ENCODE assay signal across 9 cellular contexts in genomic region chr10:5904227-5904626, GRCh38. TPM values are rescaled to one million over a fixed set of nuclear protein-coding genes. Genes with fewer than 3 reads are reported as not detected.
DNase-seq lines count a peak whose midpoint lies in the region; ATAC-seq and TF ChIP-seq lines count a peak whose summit lies in the region.
"Had no signal": no experiment of that assay in that cellular context is flagged by ENCODE, and none has a peak within 500 bp of the region (broad histone marks: within the 10 kb centered on the region; RNA-seq: fewer than 3 reads in every experiment).

No MANE protein-coding gene starts in this region.

- H3K27me3 Mint-ChIP-seq in activated T-helper 17 cell treated with anti-CD3 and anti-CD28 coated beads, Interleukin-2, amount 50 U/mL, for 72 hours: no peaks in the 10 kb centered on the region
- H3K27me3 Mint-ChIP-seq in neural progenitor cell (ENCODE audit: insufficient read depth, low read depth): peaks cover 2% of the 10 kb centered on the region

- ATAC-seq in GM18499 (IDR thresholded peaks at IDR 0.05; ENCODE audit: insufficient read depth, unreplicated experiment): peak; percentile 90
- ATAC-seq in GM19452 (IDR thresholded peaks at IDR 0.05; ENCODE audit: unreplicated experiment): peak; percentile 99
- ATAC-seq in HG03060 (IDR thresholded peaks at IDR 0.05; ENCODE audit: low read depth, unreplicated experiment): peak; percentile 85
- ATAC-seq in activated T-helper 17 cell treated with anti-CD3 and anti-CD28 coated beads, Interleukin-2, amount 50 U/mL, for 72 hours (replicated peaks): peak; percentile 98
- no peak for ATAC-seq in foreskin keratinocyte

- H3K4me2 ChIP-seq in neural progenitor cell: no peak overlapping the region

- H3K4me1 Mint-ChIP-seq in activated T-helper 17 cell treated with anti-CD3 and anti-CD28 coated beads, Interleukin-2, amount 50 U/mL, for 72 hours: peaks cover 11% of the 10 kb centered on the region
- no peaks in the 10 kb centered on the region for H3K4me1 Mint-ChIP-seq in neural progenitor cell

- H3K79me2 ChIP-seq in neural progenitor cell (ENCODE audit: low read depth): peaks cover 69% of the 10 kb centered on the region

- H3K9ac ChIP-seq in neural progenitor cell: no peak overlapping the region
- H3K9ac ChIP-seq: parathyroid adenoma had no signal

- H3K9me3 ChIP-seq in neural progenitor cell (ENCODE audit: low read depth): no peaks in the 10 kb centered on the region

- peak overlapping the region; percentile 70 for H3K27ac Mint-ChIP-seq in activated T-helper 17 cell treated with anti-CD3 and anti-CD28 coated beads, Interleukin-2, amount 50 U/mL, for 72 hours
- no peak overlapping the region for H3K27ac Mint-ChIP-seq in neural progenitor cell

- H3K4me1 ChIP-seq in foreskin keratinocyte: peaks cover 15% of the 10 kb centered on the region
- H3K4me1 ChIP-seq in neural progenitor cell: no peaks in the 10 kb centered on the region
- H3K4me1 ChIP-seq: parathyroid adenoma had no signal

- DNase-seq in activated gamma-delta T cell treated with Interleukin-2 at 50 U/mL for 16 hours (no peak), foreskin keratinocyte (no peak), neural progenitor cell (ENCODE audit: low spot score) (no peak), NCI-H69 (lab: John Stamatoyannopoulos, UW) (no peak)

- no peak for TF ChIP-seq CTCF in foreskin keratinocyte (conservative IDR thresholded peaks at IDR 0.05)
- no peak for TF ChIP-seq CTCF in neural progenitor cell (IDR thresholded peaks at IDR 0.05)

- no peaks in the 10 kb centered on the region for H3K36me3 ChIP-seq in neural progenitor cell

- no peak overlapping the region for H2AFZ ChIP-seq in neural progenitor cell (replicated peaks)
- H2AFZ ChIP-seq: parathyroid adenoma had no signal

- H3K4me3 ChIP-seq in neural progenitor cell: no peak overlapping the region

- peaks cover 8% of the 10 kb centered on the region for H4K20me1 ChIP-seq in neural progenitor cell (ENCODE audit: low read depth)

- H3K27me3 ChIP-seq in foreskin keratinocyte (no peaks in the 10 kb centered on the region), neural progenitor cell (no peaks in the 10 kb centered on the region)

- no peaks in the 10 kb centered on the region for H3K9me3 Mint-ChIP-seq in activated T-helper 17 cell treated with anti-CD3 and anti-CD28 coated beads, Interleukin-2, amount 50 U/mL, for 72 hours
- no peaks in the 10 kb centered on the region for H3K9me3 Mint-ChIP-seq in neural progenitor cell

- no peaks in the 10 kb centered on the region for H3F3A ChIP-seq in neural progenitor cell (ENCODE audit: low read depth)

- no peak overlapping the region for H3K27ac ChIP-seq in foreskin keratinocyte
- no peak overlapping the region for H3K27ac ChIP-seq in neural progenitor cell
- H3K27ac ChIP-seq: parathyroid adenoma had no signal

- peak overlapping the region; percentile 22 for H3K4me3 Mint-ChIP-seq in activated T-helper 17 cell treated with anti-CD3 and anti-CD28 coated beads, Interleukin-2, amount 50 U/mL, for 72 hours
- no peak overlapping the region for H3K4me3 Mint-ChIP-seq in neural progenitor cell

- H3K36me3 Mint-ChIP-seq in activated T-helper 17 cell treated with anti-CD3 and anti-CD28 coated beads, Interleukin-2, amount 50 U/mL, for 72 hours (ENCODE audit: low read depth): peaks cover 65% of the 10 kb centered on the region
- peaks cover 23% of the 10 kb centered on the region for H3K36me3 Mint-ChIP-seq in neural progenitor cell

RNA-seq across cellular contexts. Expression of gene FBH1, which starts 14.2 kb away (rescaled TPM):
- 10 to 100 TPM; 55.9 to 62.0 TPM for total RNA-seq in activated T-helper 17 cell treated with anti-CD3 and anti-CD28 coated beads, Interleukin-2, amount 50 U/mL, for 72 hours
- total RNA-seq in foreskin keratinocyte (62.0 and 64.7 TPM in 2 replicates), neural progenitor cell (ENCODE audit: low replicate concordance) (37.7 and 59.6 TPM in 2 replicates)
- 55.0 and 57.4 TPM in 2 replicates for polyA plus RNA-seq in foreskin keratinocyte

RNA-seq across cellular contexts. Expression of gene ANKRD16, which starts 14.5 kb away (rescaled TPM):
- 1 to 10 TPM; 4.6 to 6.8 TPM for total RNA-seq in activated T-helper 17 cell treated with anti-CD3 and anti-CD28 coated beads, Interleukin-2, amount 50 U/mL, for 72 hours
- total RNA-seq in foreskin keratinocyte: 5.2 and 5.7 TPM in 2 replicates
- polyA plus RNA-seq in foreskin keratinocyte: 5.6 and 6.4 TPM in 2 replicates
- total RNA-seq in neural progenitor cell (ENCODE audit: low replicate concordance): 5.9 and 18.1 TPM in 2 replicates
